8 cellular contexts compared by ENCODE assay signal in genomic region chr14:22319526-22320352, GRCh38.
DNase-seq lines count a peak whose midpoint lies in the region; ATAC-seq, FAIRE-seq and TF ChIP-seq lines count a peak whose summit lies in the region.

No MANE protein-coding gene starts in this region.

- no peaks in the 10 kb centered on the region for H3K27me3 ChIP-seq in CD8-positive, alpha-beta memory T cell (ENCODE audit: insufficient read depth, low read length, poor library complexity, severe bottlenecking)
- no peaks in the 10 kb centered on the region for H3K27me3 ChIP-seq in pancreas

- peak overlapping the region in 6 of 7 donors; percentile 1 to 69 (median 54) for H3K4me3 Mint-ChIP-seq in CD8-positive, alpha-beta memory T cell
- peak overlapping the region; percentile 77 for H3K4me3 Mint-ChIP-seq in activated T-helper 1 cell treated with anti-CD3 and anti-CD28 coated beads, Interleukin-12 subunit alpha, Interleukin-12 subunit beta, Interleukin-2, Interleukin-4 antibody, amounts not matched to agents 30 ng/mL and 10 ng/mL and 1 ng/mL, durations not matched to agents 14 hours and 24 hours and 36 hours

- H3K9me3 ChIP-seq in CD8-positive, alpha-beta memory T cell (ENCODE audit: low read length), result no peaks in the 10 kb centered on the region
- no peaks in the 10 kb centered on the region for H3K9me3 ChIP-seq in pancreas

- POLR2A ChIA-PET in CD8-positive, alpha-beta memory T cell (lab: Charles Lee), result no interaction called here

- no peaks in the 10 kb centered on the region for H3K27me3 Mint-ChIP-seq in CD8-positive, alpha-beta memory T cell
- no peaks in the 10 kb centered on the region for H3K27me3 Mint-ChIP-seq in activated T-helper 1 cell treated with anti-CD3 and anti-CD28 coated beads, Interleukin-12 subunit alpha, Interleukin-12 subunit beta, Interleukin-2, Interleukin-4 antibody, amounts not matched to agents 30 ng/mL and 10 ng/mL and 1 ng/mL, durations not matched to agents 14 hours and 24 hours and 36 hours (ENCODE audit: insufficient read depth)

- 25 to 26% methylated on average over 4 of the region's 4 CpGs for WGBS in pancreas, 2 donors

- H3K27ac ChIP-seq in CD8-positive, alpha-beta memory T cell (ENCODE audit: low read depth, low read length), result no peak overlapping the region
- no peak overlapping the region for H3K27ac ChIP-seq in pancreas

- H3K4me3 ChIP-seq in CD8-positive, alpha-beta memory T cell (ENCODE audit: low read length), result no peak overlapping the region
- H3K4me3 ChIP-seq in pancreas, result no peak overlapping the region

- intact Hi-C loops in activated T-helper 1 cell treated with anti-CD3 and anti-CD28 coated beads, Interleukin-12 subunit alpha, Interleukin-12 subunit beta, Interleukin-2, Interleukin-4 antibody, amounts not matched to agents 30 ng/mL and 10 ng/mL and 1 ng/mL, durations not matched to agents 14 hours and 24 hours and 36 hours (cut with micrococcal nuclease), result loop anchor here (5.0 kb wide), 1 partner anchor 58 kb away; no protein-coding TSS in a partner anchor
- intact Hi-C loops in pancreas (cut with DNase I), result loop anchor here in 2 of 3 donors (10.0 kb wide), 2 partner anchors 55 to 155 kb away; no protein-coding TSS in a partner anchor

- no peak for DNase-seq in CD8-positive, alpha-beta memory T cell
- peak; percentile 84 for DNase-seq in NCI-H2171 (lab: John Stamatoyannopoulos, UW)
- DNase-seq in activated T-helper 1 cell treated with anti-CD3 and anti-CD28 coated beads, Interleukin-12 subunit alpha, Interleukin-12 subunit beta, Interleukin-2, Interleukin-4 antibody, amounts not matched to agents 30 ng/mL and 10 ng/mL and 1 ng/mL, durations not matched to agents 14 hours and 24 hours and 36 hours (ENCODE audit: low spot score), result no peak
- DNase-seq in frontal cortex (ENCODE audit: low spot score in 2 of 2), result peak; percentile 6 to 28
- peak in 4 of 6 donors; percentile 17 to 64 (median 30) for DNase-seq in pancreas
- no peak for DNase-seq in activated CD4-positive, CD25-positive, alpha-beta regulatory T cell (lab: John Stamatoyannopoulos, UW)
- no peak for DNase-seq in cerebellar nuclear complex (lab: John Stamatoyannopoulos, UW)

- CTCF ChIA-PET in CD8-positive, alpha-beta memory T cell (lab: Charles Lee), result no interaction called here

- H3K27ac Mint-ChIP-seq in CD8-positive, alpha-beta memory T cell, result peak overlapping the region in 2 of 8 donors; percentile 26 to 35
- H3K27ac Mint-ChIP-seq in activated T-helper 1 cell treated with anti-CD3 and anti-CD28 coated beads, Interleukin-12 subunit alpha, Interleukin-12 subunit beta, Interleukin-2, Interleukin-4 antibody, amounts not matched to agents 30 ng/mL and 10 ng/mL and 1 ng/mL, durations not matched to agents 14 hours and 24 hours and 36 hours, result peak overlapping the region; percentile 72

- H3K36me3 Mint-ChIP-seq in CD8-positive, alpha-beta memory T cell, result no peaks in the 10 kb centered on the region
- no peaks in the 10 kb centered on the region for H3K36me3 Mint-ChIP-seq in activated T-helper 1 cell treated with anti-CD3 and anti-CD28 coated beads, Interleukin-12 subunit alpha, Interleukin-12 subunit beta, Interleukin-2, Interleukin-4 antibody, amounts not matched to agents 30 ng/mL and 10 ng/mL and 1 ng/mL, durations not matched to agents 14 hours and 24 hours and 36 hours (ENCODE audit: low read depth)

- H3K36me3 ChIP-seq in CD8-positive, alpha-beta memory T cell (ENCODE audit: insufficient read depth, low read length), result no peaks in the 10 kb centered on the region
- H3K36me3 ChIP-seq in pancreas, result no peaks in the 10 kb centered on the region

- peak; percentile 16 to 53 (median 42) for TF ChIP-seq CTCF in pancreas (IDR thresholded peaks at IDR 0.05)

- ATAC-seq in GM18867 (IDR thresholded peaks at IDR 0.05; ENCODE audit: unreplicated experiment), result peak; percentile 66
- ATAC-seq in pancreas, result peak in 3 of 4 donors; percentile 83 to 87 (median 86)

- H3K4me1 Mint-ChIP-seq in CD8-positive, alpha-beta memory T cell, result no peaks in the 10 kb centered on the region
- H3K4me1 Mint-ChIP-seq in activated T-helper 1 cell treated with anti-CD3 and anti-CD28 coated beads, Interleukin-12 subunit alpha, Interleukin-12 subunit beta, Interleukin-2, Interleukin-4 antibody, amounts not matched to agents 30 ng/mL and 10 ng/mL and 1 ng/mL, durations not matched to agents 14 hours and 24 hours and 36 hours (ENCODE audit: low read depth), result no peaks in the 10 kb centered on the region

- H3K9me3 Mint-ChIP-seq in CD8-positive, alpha-beta memory T cell, result no peaks in the 10 kb centered on the region
- no peaks in the 10 kb centered on the region for H3K9me3 Mint-ChIP-seq in activated T-helper 1 cell treated with anti-CD3 and anti-CD28 coated beads, Interleukin-12 subunit alpha, Interleukin-12 subunit beta, Interleukin-2, Interleukin-4 antibody, amounts not matched to agents 30 ng/mL and 10 ng/mL and 1 ng/mL, durations not matched to agents 14 hours and 24 hours and 36 hours

- FAIRE-seq in frontal cortex (lab: Jason Lieb, UNC), result no peak
- FAIRE-seq in pancreas (lab: Jason Lieb, UNC), result no peak

- H3K4me1 ChIP-seq in CD8-positive, alpha-beta memory T cell (ENCODE audit: insufficient read depth, low read length), result no peaks in the 10 kb centered on the region
- H3K4me1 ChIP-seq in pancreas, result no peaks in the 10 kb centered on the region

Comparison
In these comparisons a context has a peak if more than half of its experiments do, and no peak if none do; other contexts are left out.
1. DNase-seq: peak in NCI-H2171 (single experiment), frontal cortex (2 of 2) and pancreas (4 of 6); none in CD8-positive, alpha-beta memory T cell (0 of 5), activated T-helper 1 cell treated with anti-CD3 and anti-CD28 coated beads, Interleukin-12 subunit alpha, Interleukin-12 subunit beta, Interleukin-2, Interleukin-4 antibody, amounts not matched to agents 30 ng/mL and 10 ng/mL and 1 ng/mL, durations not matched to agents 14 hours and 24 hours and 36 hours (single experiment), activated CD4-positive, CD25-positive, alpha-beta regulatory T cell (0 of 4) and cerebellar nuclear complex (0 of 2).